In genomic region chr20:22794200-22794599, GRCh38 we compare ENCODE assay signal across 2 cellular contexts.
TF ChIP-seq lines count a peak whose summit lies in the region.

No MANE protein-coding gene starts in this region.

TF ChIP-seq in SK-N-SH, 30 proteins besides CTCF, POLR2A, EP300 and RAD21 (continued from another document):
- TF ChIP-seq IRF3 (IDR thresholded peaks at IDR 0.05; ENCODE audit: low read depth, low read length) (no peak), SMC3 (IDR thresholded peaks at IDR 0.05; ENCODE audit: low read depth, low read length) (no peak), GABPA (IDR thresholded peaks at IDR 0.05; ENCODE audit: low read depth) (no peak), RXRA (IDR thresholded peaks at IDR 0.05; ENCODE audit: borderline replicate concordance, low read depth) (no peak)
- TF ChIP-seq, protein P1, sequence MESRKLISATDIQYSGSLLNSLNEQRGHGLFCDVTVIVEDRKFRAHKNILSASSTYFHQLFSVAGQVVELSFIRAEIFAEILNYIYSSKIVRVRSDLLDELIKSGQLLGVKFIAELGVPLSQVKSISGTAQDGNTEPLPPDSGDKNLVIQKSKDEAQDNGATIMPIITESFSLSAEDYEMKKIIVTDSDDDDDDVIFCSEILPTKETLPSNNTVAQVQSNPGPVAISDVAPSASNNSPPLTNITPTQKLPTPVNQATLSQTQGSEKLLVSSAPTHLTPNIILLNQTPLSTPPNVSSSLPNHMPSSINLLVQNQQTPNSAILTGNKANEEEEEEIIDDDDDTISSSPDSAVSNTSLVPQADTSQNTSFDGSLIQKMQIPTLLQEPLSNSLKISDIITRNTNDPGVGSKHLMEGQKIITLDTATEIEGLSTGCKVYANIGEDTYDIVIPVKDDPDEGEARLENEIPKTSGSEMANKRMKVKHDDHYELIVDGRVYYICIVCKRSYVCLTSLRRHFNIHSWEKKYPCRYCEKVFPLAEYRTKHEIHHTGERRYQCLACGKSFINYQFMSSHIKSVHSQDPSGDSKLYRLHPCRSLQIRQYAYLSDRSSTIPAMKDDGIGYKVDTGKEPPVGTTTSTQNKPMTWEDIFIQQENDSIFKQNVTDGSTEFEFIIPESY (IDR thresholded peaks at IDR 0.05; ENCODE audit: borderline replicate concordance, low read depth), result no peak

TF ChIP-seq in SK-N-SH treated with all-trans-retinoic acid at 6 μM for 48 hours, 23 proteins besides CTCF, POLR2A, EP300 and RAD21 (continued from another document):
- TF ChIP-seq ZNF8 (CRISPR knock-in tag; IDR thresholded peaks at IDR 0.05) (no peak), ZFP30 (CRISPR knock-in tag; IDR thresholded peaks at IDR 0.05) (no peak), ARNTL (CRISPR knock-in tag; IDR thresholded peaks at IDR 0.05; ENCODE audit: borderline replicate concordance, low read depth) (no peak), RARB (CRISPR knock-in tag; IDR thresholded peaks at IDR 0.05) (no peak), GLIS3 (CRISPR knock-in tag; IDR thresholded peaks at IDR 0.05) (no peak), TSHZ2 (CRISPR knock-in tag; IDR thresholded peaks at IDR 0.05) (no peak), SNAI2 (CRISPR knock-in tag; IDR thresholded peaks at IDR 0.05) (no peak), PPARA (CRISPR knock-in tag; IDR thresholded peaks at IDR 0.05; ENCODE audit: borderline replicate concordance) (no peak), BACH2 (CRISPR knock-in tag; IDR thresholded peaks at IDR 0.05; ENCODE audit: borderline replicate concordance) (no peak)
